In the genomic region with DNA sequence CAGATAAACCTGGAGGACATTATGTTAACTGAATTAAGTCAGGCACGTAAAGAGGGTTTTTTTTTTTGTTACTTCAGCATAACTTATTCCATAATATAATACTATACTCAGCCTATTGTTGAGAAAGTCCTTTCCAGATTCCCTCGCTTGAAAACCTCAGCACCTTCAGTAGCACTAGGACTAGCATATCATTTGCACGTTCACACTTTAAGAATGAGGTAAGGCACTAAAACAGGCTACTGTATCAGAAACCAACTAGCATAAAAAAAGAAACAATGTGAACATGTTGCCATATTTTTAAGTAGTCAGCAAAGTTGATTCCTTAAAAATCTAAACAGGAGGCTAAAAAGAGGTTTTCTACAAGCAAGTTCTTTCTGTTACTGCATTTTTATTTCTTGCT, we compare ENCODE assay signal across 28 cellular contexts.
"Had no signal": no experiment of that assay in that cellular context is flagged by ENCODE, and none has a peak within 500 bp of the region (broad histone marks: within the 10 kb centered on the region; RNA-seq: fewer than 3 reads in every experiment).

No MANE protein-coding gene starts in this region.

- H3K9me3 ChIP-seq: ascending aorta, breast epithelium, esophagus muscularis mucosa, gastrocnemius medialis had no signal

- H3K4me3 ChIP-seq: ascending aorta, breast epithelium, cardiac muscle cell, esophagus muscularis mucosa, gastrocnemius medialis had no signal

- H3K36me3 ChIP-seq: ascending aorta, breast epithelium, cardiac muscle cell, esophagus muscularis mucosa, gastrocnemius medialis had no signal

- H3K27ac ChIP-seq: ascending aorta, breast epithelium, cardiac muscle cell, esophagus muscularis mucosa, foreskin keratinocyte, gastrocnemius medialis, VCaP had no signal

- H3K27me3 ChIP-seq: ascending aorta, breast epithelium, cardiac muscle cell, esophagus muscularis mucosa, foreskin keratinocyte, gastrocnemius medialis had no signal

- H3K4me1 ChIP-seq: ascending aorta, breast epithelium, esophagus muscularis mucosa, foreskin keratinocyte, gastrocnemius medialis had no signal

- ATAC-seq: activated naive CD4-positive, alpha-beta T cell treated with anti-CD3 and anti-CD28 coated beads, Interleukin-2, amount 50 U/mL, for 72 hours; activated T-cell treated with anti-CD3 and anti-CD28 coated beads, Interleukin-2, amount 50 U/mL, for 72 hours; effector memory CD8-positive, alpha-beta T cell; foreskin keratinocyte; gastrocnemius medialis; WTC11 had no signal

- DNase-seq: activated CD4-positive, alpha-beta memory T cell treated with anti-CD3 and anti-CD28 coated beads, Interleukin-2, amount 10 ng/mL, durations not matched to agents 7 days and 5 days; activated CD4-positive, alpha-beta T cell treated with anti-CD3 and anti-CD28 coated beads for 1 hour; activated CD4-positive, alpha-beta T cell treated with anti-CD3 and anti-CD28 coated beads for 4 hours; activated CD4-positive, alpha-beta T cell treated with anti-CD3 and anti-CD28 coated beads, Interleukin-2, amount 10 ng/mL, durations not matched to agents 7 days and 5 days; activated CD4-positive, alpha-beta T cell treated with anti-CD3 and anti-CD28 coated beads, Interleukin-2, amount 50 U/mL, for 4 hours; activated CD8-positive, alpha-beta memory T cell treated with anti-CD3 and anti-CD28 coated beads, Interleukin-2, amount 50 U/mL, for 48 hours; activated gamma-delta T cell; activated naive CD4-positive, alpha-beta T cell; activated naive CD4-positive, alpha-beta T cell treated with anti-CD3 and anti-CD28 coated beads, Interleukin-2, amount 10 ng/mL, durations not matched to agents 7 days and 5 days; activated naive CD8-positive, alpha-beta T cell treated with anti-CD3 and anti-CD28 coated beads, Interleukin-2, amount 10 ng/mL, durations not matched to agents 7 days and 5 days; activated T-cell treated with anti-CD3 and anti-CD28 coated beads for 4 hours; activated T-cell treated with anti-CD3 and anti-CD28 coated beads, Interleukin-2, amount 50 U/mL, for 24 hours; activated T-cell treated with anti-CD3 and anti-CD28 coated beads, Interleukin-2, amount 50 U/mL, for 72 hours; cortex of kidney; dermis blood vessel endothelial cell; effector CD4-positive, alpha-beta T cell; effector memory CD8-positive, alpha-beta T cell; erythroblast; foreskin keratinocyte; gastrocnemius medialis; T-helper 2 cell had no signal
